ENCODE assay signal across 7 cellular contexts in genomic region chr19:54465367-54466109, GRCh38.
DNase-seq lines count a peak whose midpoint lies in the region; ATAC-seq and TF ChIP-seq lines count a peak whose summit lies in the region.
"Had no signal": no experiment of that assay in that cellular context is flagged by ENCODE, and none has a peak within 500 bp of the region (broad histone marks: within the 10 kb centered on the region; RNA-seq: fewer than 3 reads in every experiment).

No MANE protein-coding gene starts in this region.

- peaks cover 8% of the 10 kb centered on the region for H3K27me3 Mint-ChIP-seq in memory B cell

- peaks cover 15 to 20% (median 19%) of the 10 kb centered on the region in 11 experiments for H3K36me3 ChIP-seq in BLaER1 treated with 17β-estradiol and CSF1 and Interleukin-3, amounts not matched to agents 10 nM and 100 nM

- H3K9ac ChIP-seq in BLaER1 treated with 17β-estradiol and CSF1 and Interleukin-3, amounts not matched to agents 10 nM and 100 nM: no peak overlapping the region

- H3K27ac ChIP-seq in BLaER1 treated with 17β-estradiol and CSF1 and Interleukin-3, amounts not matched to agents 10 nM and 100 nM: peak overlapping the region in 1 of 11 experiments; percentile 100; a peak in 1 of 22 replicates
- peak overlapping the region; percentile 96 for H3K27ac ChIP-seq in VCaP

- H3K4me1 Mint-ChIP-seq in memory B cell: peaks cover 22% of the 10 kb centered on the region

- peaks cover 1% of the 10 kb centered on the region for H3K9me3 Mint-ChIP-seq in memory B cell

- DNase-seq in memory B cell (ENCODE audit: low spot score in 2 of 2) (no peak), NCI-H69 (lab: John Stamatoyannopoulos, UW) (no peak), NCI-H187 (lab: John Stamatoyannopoulos, UW) (no peak)
- DNase-seq in stimulated activated CD4-positive, alpha-beta T cell treated with anti-CD3 and anti-CD28 coated beads, Interleukin-4, amount 100 ng/mL, for 1 hour: no peak
- DNase-seq: DMS53 had no signal

- H4K20me1 ChIP-seq in BLaER1 treated with 17β-estradiol and CSF1 and Interleukin-3, amounts not matched to agents 10 nM and 100 nM: peaks cover 18 to 25% (median 20%) of the 10 kb centered on the region in 11 experiments

- H3K27me3 ChIP-seq in BLaER1 treated with 17β-estradiol and CSF1 and Interleukin-3, amounts not matched to agents 10 nM and 100 nM: peaks cover 0 to 11% (median 0%) of the 10 kb centered on the region in 11 experiments; a peak in 4 of 22 replicates

- peak overlapping the region; percentile 20 for H3K27ac Mint-ChIP-seq in memory B cell

- no peaks in the 10 kb centered on the region for H3K9me3 ChIP-seq in BLaER1 treated with 17β-estradiol and CSF1 and Interleukin-3, amounts not matched to agents 10 nM and 100 nM (replicated peaks in 1 of 11)

- no peak for TF ChIP-seq CTCF in VCaP (conservative IDR thresholded peaks at IDR 0.05)

- H3K4me3 Mint-ChIP-seq in memory B cell: peak overlapping the region; percentile 70

- peak overlapping the region in 9 of 11 experiments; percentile 25 to 99 (median 91); a peak in 13 of 22 replicates for H3K4me2 ChIP-seq in BLaER1 treated with 17β-estradiol and CSF1 and Interleukin-3, amounts not matched to agents 10 nM and 100 nM

- H3K4me1 ChIP-seq in BLaER1 treated with 17β-estradiol and CSF1 and Interleukin-3, amounts not matched to agents 10 nM and 100 nM: peaks cover 49 to 78% (median 68%) of the 10 kb centered on the region in 10 experiments

- H3K36me3 Mint-ChIP-seq in memory B cell: peaks cover 5% of the 10 kb centered on the region

- no peak overlapping the region for H3K4me3 ChIP-seq in BLaER1 treated with 17β-estradiol and CSF1 and Interleukin-3, amounts not matched to agents 10 nM and 100 nM

- no peak for ATAC-seq in memory B cell (ENCODE audit: low read depth)
